In genomic region chr1:230097370-230097769, GRCh38 we compare ENCODE assay signal across 34 cellular contexts. TPM values are rescaled to one million over a fixed set of nuclear protein-coding genes. Genes with fewer than 3 reads are reported as not detected.
DNase-seq lines count a peak whose midpoint lies in the region; ATAC-seq, FAIRE-seq and TF ChIP-seq lines count a peak whose summit lies in the region.
"Had no signal": no experiment of that assay in that cellular context is flagged by ENCODE, and none has a peak within 500 bp of the region (broad histone marks: within the 10 kb centered on the region; RNA-seq: fewer than 3 reads in every experiment).

No MANE protein-coding gene starts in this region.

- no peak for TF ChIP-seq POLR2A in K562 (conservative IDR thresholded peaks at IDR 0.05)

- H3K27me3 ChIP-seq in DND-41 (ENCODE audit: insufficient read depth, low read length, poor library complexity) (no peaks in the 10 kb centered on the region), K562 (ENCODE audit: control insufficient read depth in 2 of 2, insufficient read depth in 2 of 2, low read length in 2 of 2) (no peaks in the 10 kb centered on the region)
- H3K27me3 ChIP-seq: BE2C; BLaER1; BLaER1 treated with 17β-estradiol and CSF1 and Interleukin-3, amounts not matched to agents 10 nM and 100 nM had no signal

- no TSS peak for BruUV-seq in K562 (replicated peaks; lab: Mats Ljungman, UMichigan)

- H3K4me3 ChIP-seq in DND-41 (ENCODE audit: low read depth in 1 of 2, low read length in 2 of 2) (no peak overlapping the region), HEK293 (ENCODE audit: low read depth, low read length) (no peak overlapping the region), K562 (no peak overlapping the region)
- H3K4me3 ChIP-seq: A549; BLaER1; BLaER1 treated with 17β-estradiol and CSF1 and Interleukin-3, amounts not matched to agents 10 nM and 100 nM had no signal

- H3K4me2 ChIP-seq in DND-41 (ENCODE audit: insufficient read depth, low read length) (no peak overlapping the region), K562 (ENCODE audit: insufficient read depth, low read length) (no peak overlapping the region)
- H3K4me2 ChIP-seq: A549; BLaER1; BLaER1 treated with 17β-estradiol and CSF1 and Interleukin-3, amounts not matched to agents 10 nM and 100 nM had no signal

- CTCF ChIA-PET in HEK293 (lab: Yijun Ruan, JAX) (no interaction called here), K562 (lab: Yijun Ruan, JAX; ENCODE audit: low intra/inter-chr PET ratio) (interaction anchor here (0.6 kb wide), 1 partner anchor 24 kb away, joined by 3 read pairs; no protein-coding TSS in a partner anchor)

- H3K9me3 ChIP-seq in DND-41 (ENCODE audit: insufficient read depth, low read length, severe bottlenecking) (no peaks in the 10 kb centered on the region), HEK293 (ENCODE audit: control insufficient read depth, insufficient read depth, low read depth, low read length) (no peaks in the 10 kb centered on the region), K562 (replicated peaks; ENCODE audit: control insufficient read depth, insufficient read depth, low read depth, low read length) (no peaks in the 10 kb centered on the region)
- H3K9me3 ChIP-seq: A549; BE2C; BLaER1; BLaER1 treated with 17β-estradiol and CSF1 and Interleukin-3, amounts not matched to agents 10 nM and 100 nM; Caco-2 had no signal

- FAIRE-seq in D721Med (lab: Jason Lieb, UNC): peak; percentile 11
- no peak for FAIRE-seq in K562 (lab: Jason Lieb, UNC)
- FAIRE-seq: A204.1, A549, G401.6 had no signal

- TF ChIP-seq EP300 in K562 (IDR thresholded peaks at IDR 0.05; ENCODE audit: low read length): no peak

- 93% methylated on average over 4 of the region's 4 CpGs for WGBS in K562 (ENCODE audit: insufficient coverage, low coverage, missing lambda C conversion rate)

- H3K79me2 ChIP-seq in DND-41 (ENCODE audit: insufficient read depth, low read length) (peaks cover 99% of the 10 kb centered on the region), K562 (ENCODE audit: control insufficient read depth, insufficient read depth, low read length) (peaks cover 85% of the 10 kb centered on the region)

- H3K9ac ChIP-seq in DND-41 (ENCODE audit: low read depth, low read length) (no peak overlapping the region), K562 (ENCODE audit: insufficient read depth in 1 of 2, low read depth in 2 of 2, low read length in 2 of 2) (no peak overlapping the region)
- H3K9ac ChIP-seq: BLaER1; BLaER1 treated with 17β-estradiol and CSF1 and Interleukin-3, amounts not matched to agents 10 nM and 100 nM had no signal

- H2AFZ ChIP-seq in DND-41 (ENCODE audit: low read depth, low read length) (no peak overlapping the region), K562 (ENCODE audit: low read depth, low read length) (no peak overlapping the region)

- no peaks in the 10 kb centered on the region for H3K9me1 ChIP-seq in K562 (ENCODE audit: control insufficient read depth, insufficient read depth, low read length)

- H4K20me1 ChIP-seq in DND-41 (ENCODE audit: insufficient read depth, low read length) (peaks cover 75% of the 10 kb centered on the region), K562 (replicated peaks; ENCODE audit: control insufficient read depth, insufficient read depth, low read length) (peaks cover 25% of the 10 kb centered on the region)

- ATAC-seq in DND-41 (ENCODE audit: insufficient read depth, low read depth) (no peak), K562 (no peak)
- ATAC-seq: A549; CD8-positive, alpha-beta T cell had no signal

- POLR2A ChIA-PET in HEK293 (lab: Yijun Ruan, JAX): no interaction called here
- POLR2A ChIA-PET in K562 (lab: Yijun Ruan, JAX): interaction anchor here (1.0 kb wide), 1 partner anchor 16 kb away, joined by 3 read pairs; no protein-coding TSS in a partner anchor

- H3K27ac ChIP-seq in DND-41 (ENCODE audit: low read length) (peak overlapping the region; percentile 73), HEK293 (ENCODE audit: extremely low read depth, low read depth, low read length) (no peak overlapping the region), K562 (ENCODE audit: extremely low read depth, low read depth, low read length) (no peak overlapping the region)
- H3K27ac ChIP-seq: 22Rv1; A549; BLaER1; BLaER1 treated with 17β-estradiol and CSF1 and Interleukin-3, amounts not matched to agents 10 nM and 100 nM; C4-2B had no signal

- intact Hi-C loops in K562 (cut with micrococcal nuclease): no loop called here

- DNase-seq in D721Med (ENCODE audit: insufficient read length, low spot score) (no peak), DND-41 (no peak), K562 (ENCODE audit: extremely low read depth in 1 of 4, low spot score in 3 of 4) (no peak), amygdala (lab: John Stamatoyannopoulos, UW) (no peak), AG08396 (ENCODE audit: low spot score) (no peak), mesenteric fat pad (ENCODE audit: low spot score) (no peak)
- no peak for DNase-seq in activated CD4-positive, CD25-positive, alpha-beta regulatory T cell (lab: John Stamatoyannopoulos, UW)
- DNase-seq: 8988T; ACHN; AML-193; BE2C; C1 segment of cervical spinal cord; Caco-2; Calu3; CD4-positive, alpha-beta memory T cell; CD4-positive, alpha-beta T cell; CD4-positive, CD25-positive, alpha-beta regulatory T cell; CD8-positive, alpha-beta memory T cell; CD8-positive, alpha-beta T cell; COR-L47; DMS 273 treated with DMSO at 0.1 percent for 48 hours; DMS153; DMS53; DMS79; DMS79 treated with DMSO at 0.1 percent for 48 hours; EL had no signal

- H3K36me3 ChIP-seq in DND-41 (ENCODE audit: insufficient read depth, low read length): peaks cover 81% of the 10 kb centered on the region
- no peaks in the 10 kb centered on the region for H3K36me3 ChIP-seq in HEK293 (ENCODE audit: control insufficient read depth in 2 of 2, insufficient read depth in 1 of 2, low read length in 2 of 2)
- peaks cover 19% of the 10 kb centered on the region for H3K36me3 ChIP-seq in K562 (ENCODE audit: control insufficient read depth, insufficient read depth, low read length)
- H3K36me3 ChIP-seq: BE2C had no signal

- peaks cover 90% of the 10 kb centered on the region for H3K4me1 ChIP-seq in DND-41 (ENCODE audit: insufficient read depth, low read length)
- H3K4me1 ChIP-seq in HEK293 (ENCODE audit: control insufficient read depth, insufficient read depth, low read length): peaks cover 12% of the 10 kb centered on the region
- H3K4me1 ChIP-seq in K562 (replicated peaks in 1 of 2; ENCODE audit: control insufficient read depth in 2 of 2, insufficient read depth in 2 of 2, low read length in 2 of 2): peaks cover 5 to 9% of the 10 kb centered on the region in 2 experiments; a peak in 4 of 5 replicates
- H3K4me1 ChIP-seq: Caco-2 had no signal

- TF ChIP-seq RAD21 in K562 (CRISPR knock-in tag; conservative IDR thresholded peaks at IDR 0.05 in 1 of 2, IDR thresholded peaks at IDR 0.05 in 1 of 2): no peak

- TF ChIP-seq CTCF in D721Med (IDR thresholded peaks at IDR 0.05; ENCODE audit: insufficient read depth, missing control alignments) (no peak), DND-41 (IDR thresholded peaks at IDR 0.05; ENCODE audit: borderline replicate concordance, extremely low read depth, low read length, poor library complexity, severe bottlenecking) (no peak), HEK293 (tag by site-specific recombination; IDR thresholded peaks at IDR 0.05) (no peak), K562 (IDR thresholded peaks at IDR 0.05 in 2 of 3, conservative IDR thresholded peaks at IDR 0.05 in 1 of 3; ENCODE audit: insufficient read depth in 2 of 3, low read depth in 1 of 3, low read length in 3 of 3) (no peak)

- in situ Hi-C loops in K562 (cut with MboI): no loop called here

TF ChIP-seq in K562, 482 proteins besides CTCF, POLR2A, EP300 and RAD21:
- TF ChIP-seq RBM25 (IDR thresholded peaks at IDR 0.05; ENCODE audit: low read depth, low read length, severe bottlenecking): peak; percentile 76
- TF ChIP-seq ZNF146 (CRISPR knock-in tag; IDR thresholded peaks at IDR 0.05; ENCODE audit: unreplicated experiment): peak; percentile 91
- no peak for TF ChIP-seq NR2F6 (CRISPR knock-in tag; IDR thresholded peaks at IDR 0.05)

RNA-seq across cellular contexts. Expression of gene GALNT2, which starts 30.3 kb away (rescaled TPM):
- 96.1 and 131 TPM in 2 replicates for total RNA-seq in K562 (2011; cell fraction: chromatin; rRNA removed; ENCODE audit: low replicate concordance)
- total RNA-seq in K562 (2011; cell fraction: nucleolus; rRNA removed): 139 and 145 TPM in 2 replicates
- total RNA-seq in K562 (2011; cell fraction: nucleoplasm; rRNA removed): 159 and 198 TPM in 2 replicates
- total RNA-seq in K562 (2014; rRNA removed) (51.9 and 66.5 TPM in 2 replicates), K562 (2014; rRNA removed; fragmentation: Illumina TruSeq; extraction: Trizol) (33.3 and 34.6 TPM in 2 replicates), K562 (2015; rRNA removed; fragmentation: Illumina TruSeq; extraction: Trizol) (54.6 and 56.7 TPM in 2 replicates), K562 (2021) (98.2 and 106 TPM in 2 replicates), mesenteric fat pad (144 TPM)
- polyA plus RNA-seq in K562 (2011; rRNA removed) (37.2 and 41.8 TPM in 2 replicates), K562 (2014; fragmentation: Illumina TruSeq; extraction: Trizol) (58.5 and 67.9 TPM in 2 replicates), K562 (2014; fragmentation: Nextera tagmentation; extraction: Ambion mirVana) (1 to 10 TPM; 1.6 to 1.8 TPM), K562 (2014; rRNA removed) (66.9 and 67.9 TPM in 2 replicates)
- 53.2 and 59.2 TPM in 2 replicates for polyA plus RNA-seq in K562 (2011; cell fraction: cytosol; rRNA removed)
- polyA plus RNA-seq in K562 (2011; cell fraction: nucleus; rRNA removed): 54.3 and 75.7 TPM in 2 replicates
- 75.0 and 88.5 TPM in 2 replicates for polyA plus RNA-seq in K562 (2012)
- 34.0 and 50.2 TPM in 2 replicates for polyA minus RNA-seq in K562 (2011; rRNA and poly(A)+ RNA removed)
- 40.9 and 44.3 TPM in 2 replicates for polyA minus RNA-seq in K562 (2011; cell fraction: cytosol; rRNA and poly(A)+ RNA removed)
- 25.2 and 30.3 TPM in 2 replicates for polyA minus RNA-seq in K562 (2011; cell fraction: nucleus; rRNA and poly(A)+ RNA removed)
